ENCODE assay signal across 2 cellular contexts in genomic region chr11:12060385-12060980, GRCh38.
TF ChIP-seq lines count a peak whose summit lies in the region.

No MANE protein-coding gene starts in this region.

TF ChIP-seq in A549, 52 proteins besides CTCF, POLR2A, EP300 and RAD21:
- TF ChIP-seq ESRRA (IDR thresholded peaks at IDR 0.05; ENCODE audit: borderline replicate concordance, low read length): no peak
- no peak for TF ChIP-seq EHMT2 (IDR thresholded peaks at IDR 0.05; ENCODE audit: low read depth)
- TF ChIP-seq FOSL2 (IDR thresholded peaks at IDR 0.05): no peak
- TF ChIP-seq FOSL2 (CRISPR knock-in tag; IDR thresholded peaks at IDR 0.05): no peak
- TF ChIP-seq HOXB5 (CRISPR knock-in tag; IDR thresholded peaks at IDR 0.05): no peak
- TF ChIP-seq ATOH8 (CRISPR knock-in tag; IDR thresholded peaks at IDR 0.05; ENCODE audit: low read depth): no peak
- TF ChIP-seq SREBF2 (IDR thresholded peaks at IDR 0.05): no peak
- TF ChIP-seq HES2 (IDR thresholded peaks at IDR 0.05): no peak
- TF ChIP-seq BHLHE40 (IDR thresholded peaks at IDR 0.05; ENCODE audit: low read depth, low read length): no peak
- no peak for TF ChIP-seq MAFK (IDR thresholded peaks at IDR 0.05; ENCODE audit: partially characterized antibody)
- no peak for TF ChIP-seq NR3C1 (IDR thresholded peaks at IDR 0.05)
- TF ChIP-seq TFCP2L1 (CRISPR knock-in tag; IDR thresholded peaks at IDR 0.05): no peak
- no peak for TF ChIP-seq NPAS2 (CRISPR knock-in tag; IDR thresholded peaks at IDR 0.05; ENCODE audit: borderline replicate concordance)
- TF ChIP-seq RARB (CRISPR knock-in tag; IDR thresholded peaks at IDR 0.05): no peak

TF ChIP-seq in IMR-90, 13 proteins besides CTCF, POLR2A, EP300 and RAD21:
- no peak for TF ChIP-seq BHLHE40 (IDR thresholded peaks at IDR 0.05; ENCODE audit: low read depth, low read length)
- TF ChIP-seq CEBPB (IDR thresholded peaks at IDR 0.05; ENCODE audit: low read depth, low read length): no peak
- TF ChIP-seq RCOR1 (IDR thresholded peaks at IDR 0.05; ENCODE audit: insufficient replicate concordance, low read length): no peak
- no peak for TF ChIP-seq USF2 (IDR thresholded peaks at IDR 0.05; ENCODE audit: low read depth, low read length)
- no peak for TF ChIP-seq MXI1 (IDR thresholded peaks at IDR 0.05; ENCODE audit: borderline replicate concordance, low read depth, low read length)
- no peak for TF ChIP-seq RFX5 (IDR thresholded peaks at IDR 0.05; ENCODE audit: low read depth, low read length)
